ENCODE assay signal across 23 cellular contexts in the genomic region with DNA sequence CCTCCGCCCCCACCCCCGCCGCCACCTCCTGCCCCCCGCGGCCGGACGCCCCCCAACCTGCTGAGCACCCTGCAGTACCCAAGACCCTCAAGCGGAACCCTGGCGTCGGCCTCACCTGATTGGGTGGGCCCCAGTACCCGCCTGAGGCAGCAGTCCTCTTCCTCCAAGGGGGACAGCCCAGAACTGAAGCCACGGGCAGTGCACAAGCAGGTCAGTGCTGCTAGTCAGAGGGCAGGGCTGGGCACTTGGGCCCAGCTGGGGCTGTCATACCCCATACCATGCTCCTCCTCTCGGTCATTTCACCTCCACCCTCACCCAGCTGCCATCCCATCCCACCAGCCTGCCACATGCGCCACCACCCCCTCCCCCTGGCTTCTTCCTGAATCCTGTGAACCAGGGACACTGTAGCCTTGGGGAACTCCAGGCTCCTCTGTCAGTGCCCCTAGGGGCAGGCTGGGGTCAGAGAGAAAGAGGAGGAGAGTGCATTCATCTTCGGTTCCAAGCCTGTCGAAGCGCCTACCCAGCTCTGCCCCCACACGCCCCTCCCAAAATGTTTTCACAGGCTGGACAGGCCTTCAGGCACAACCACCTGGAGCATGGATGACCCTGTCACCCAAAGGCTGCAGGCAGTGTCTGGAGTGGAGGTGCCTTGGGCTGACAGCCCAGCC.
DNase-seq lines count a peak whose midpoint lies in the region; ATAC-seq lines count a peak whose summit lies in the region.
"Had no signal": no experiment of that assay in that cellular context is flagged by ENCODE, and none has a peak within 500 bp of the region (broad histone marks: within the 10 kb centered on the region; RNA-seq: fewer than 3 reads in every experiment).

No MANE protein-coding gene starts in this region.

- peak; percentile 11 for DNase-seq in activated CD8-positive, alpha-beta memory T cell treated with anti-CD3 and anti-CD28 coated beads, Interleukin-2, amount 50 U/mL, for 4 hours
- DNase-seq in activated CD8-positive, alpha-beta memory T cell treated with anti-CD3 and anti-CD28 coated beads, Interleukin-2, amount 10 ng/mL, durations not matched to agents 7 days and 5 days = no peak
- peak in 1 of 2 donors; percentile 17 for DNase-seq in left colon
- DNase-seq in substantia nigra (lab: John Stamatoyannopoulos, UW) = no peak
- DNase-seq in Ammon's horn (ENCODE audit: low spot score) = no peak
- no peak for DNase-seq in activated CD8-positive, alpha-beta T cell treated with anti-CD3 and anti-CD28 coated beads, Interleukin-2, amount 10 ng/mL, durations not matched to agents 7 days and 5 days
- DNase-seq in retina = no peak
- DNase-seq: 8988T; activated B cell treated with CpG ODN at 0.5 μM for 24 hours; activated CD4-positive, alpha-beta memory T cell treated with anti-CD3 and anti-CD28 coated beads for 36 hours; activated naive CD4-positive, alpha-beta T cell; central memory CD4-positive, alpha-beta T cell; GDM1; GM23248; HFFc6; NCI-H1105; NCI-H2029 treated with DMSO at 0.1 percent for 48 hours; NCI-H446; OCI-M1; SHP77 treated with DMSO at 0.1 percent for 48 hours had no signal

- peak overlapping the region; percentile 41 for H3K27ac ChIP-seq in cingulate gyrus (ENCODE audit: low read depth, low read length)
- peak overlapping the region; percentile 45 for H3K27ac ChIP-seq in substantia nigra (ENCODE audit: low read depth, low read length, poor library complexity, severe bottlenecking)
- H3K27ac ChIP-seq: GM23248 had no signal

- no peak overlapping the region for H3K27ac Mint-ChIP-seq in activated CD8-positive, alpha-beta memory T cell treated with anti-CD3 and anti-CD28 coated beads, Interleukin-2, amount 10 ng/mL, durations not matched to agents 7 days and 5 days
- no peak overlapping the region for H3K27ac Mint-ChIP-seq in activated CD8-positive, alpha-beta T cell treated with anti-CD3 and anti-CD28 coated beads, Interleukin-2, amount 10 ng/mL, durations not matched to agents 7 days and 5 days
- H3K27ac Mint-ChIP-seq: activated B cell treated with CpG ODN at 0.5 μM for 24 hours; activated CD4-positive, alpha-beta memory T cell treated with anti-CD3 and anti-CD28 coated beads for 36 hours; HFFc6; mesothelial cell of epicardium; naive thymus-derived CD8-positive, alpha-beta T cell had no signal

- no peaks in the 10 kb centered on the region for H3K9me3 Mint-ChIP-seq in activated CD8-positive, alpha-beta memory T cell treated with anti-CD3 and anti-CD28 coated beads, Interleukin-2, amount 10 ng/mL, durations not matched to agents 7 days and 5 days (ENCODE audit: low read depth)
- H3K9me3 Mint-ChIP-seq in activated CD8-positive, alpha-beta T cell treated with anti-CD3 and anti-CD28 coated beads, Interleukin-2, amount 10 ng/mL, durations not matched to agents 7 days and 5 days (ENCODE audit: insufficient read depth) = no peaks in the 10 kb centered on the region

- H3K27me3 Mint-ChIP-seq in activated CD8-positive, alpha-beta memory T cell treated with anti-CD3 and anti-CD28 coated beads, Interleukin-2, amount 10 ng/mL, durations not matched to agents 7 days and 5 days = peaks cover 1% of the 10 kb centered on the region
- H3K27me3 Mint-ChIP-seq in activated CD8-positive, alpha-beta T cell treated with anti-CD3 and anti-CD28 coated beads, Interleukin-2, amount 10 ng/mL, durations not matched to agents 7 days and 5 days (ENCODE audit: low read depth) = peaks cover 1% of the 10 kb centered on the region
- H3K27me3 Mint-ChIP-seq: activated B cell treated with CpG ODN at 0.5 μM for 24 hours; activated CD4-positive, alpha-beta memory T cell treated with anti-CD3 and anti-CD28 coated beads for 36 hours had no signal

- ATAC-seq in activated CD8-positive, alpha-beta memory T cell treated with anti-CD3 and anti-CD28 coated beads, Interleukin-2, amount 10 ng/mL, durations not matched to agents 7 days and 5 days = no peak
- ATAC-seq in left colon = peak; percentile 3
- ATAC-seq in activated CD8-positive, alpha-beta T cell treated with anti-CD3 and anti-CD28 coated beads, Interleukin-2, amount 10 ng/mL, durations not matched to agents 7 days and 5 days = no peak
- ATAC-seq: naive thymus-derived CD8-positive, alpha-beta T cell had no signal

- intact Hi-C loops in left colon (cut with DNase I, micrococcal nuclease) = no loop called here

- no peaks in the 10 kb centered on the region for H3K36me3 Mint-ChIP-seq in activated CD8-positive, alpha-beta memory T cell treated with anti-CD3 and anti-CD28 coated beads, Interleukin-2, amount 10 ng/mL, durations not matched to agents 7 days and 5 days
- no peaks in the 10 kb centered on the region for H3K36me3 Mint-ChIP-seq in activated CD8-positive, alpha-beta T cell treated with anti-CD3 and anti-CD28 coated beads, Interleukin-2, amount 10 ng/mL, durations not matched to agents 7 days and 5 days (ENCODE audit: low read depth)
- H3K36me3 Mint-ChIP-seq: activated CD4-positive, alpha-beta memory T cell treated with anti-CD3 and anti-CD28 coated beads for 36 hours; naive thymus-derived CD8-positive, alpha-beta T cell had no signal

- H3K4me1 Mint-ChIP-seq in activated CD8-positive, alpha-beta memory T cell treated with anti-CD3 and anti-CD28 coated beads, Interleukin-2, amount 10 ng/mL, durations not matched to agents 7 days and 5 days = no peaks in the 10 kb centered on the region
- no peaks in the 10 kb centered on the region for H3K4me1 Mint-ChIP-seq in activated CD8-positive, alpha-beta T cell treated with anti-CD3 and anti-CD28 coated beads, Interleukin-2, amount 10 ng/mL, durations not matched to agents 7 days and 5 days (ENCODE audit: low read depth)
- H3K4me1 Mint-ChIP-seq: activated B cell treated with CpG ODN at 0.5 μM for 24 hours, mesothelial cell of epicardium had no signal

- POLR2A ChIA-PET in activated CD8-positive, alpha-beta T cell treated with anti-CD3 and anti-CD28 coated beads, Interleukin-2, amount 10 ng/mL, durations not matched to agents 7 days and 5 days (lab: Charles Lee) = no interaction called here

- CTCF ChIA-PET in activated CD8-positive, alpha-beta memory T cell treated with anti-CD3 and anti-CD28 coated beads, Interleukin-2, amount 10 ng/mL, durations not matched to agents 7 days and 5 days (lab: Charles Lee) = no interaction called here
- CTCF ChIA-PET in activated CD8-positive, alpha-beta T cell treated with anti-CD3 and anti-CD28 coated beads, Interleukin-2, amount 10 ng/mL, durations not matched to agents 7 days and 5 days (lab: Charles Lee) = no interaction called here

- H3K4me3 Mint-ChIP-seq in activated CD8-positive, alpha-beta memory T cell treated with anti-CD3 and anti-CD28 coated beads, Interleukin-2, amount 10 ng/mL, durations not matched to agents 7 days and 5 days = no peak overlapping the region
- no peak overlapping the region for H3K4me3 Mint-ChIP-seq in activated CD8-positive, alpha-beta T cell treated with anti-CD3 and anti-CD28 coated beads, Interleukin-2, amount 10 ng/mL, durations not matched to agents 7 days and 5 days
- H3K4me3 Mint-ChIP-seq: activated B cell treated with CpG ODN at 0.5 μM for 24 hours; activated CD4-positive, alpha-beta memory T cell treated with anti-CD3 and anti-CD28 coated beads for 36 hours; HFFc6; mesothelial cell of epicardium; naive thymus-derived CD8-positive, alpha-beta T cell had no signal
